26 cellular contexts compared by ENCODE assay signal in the genomic region with DNA sequence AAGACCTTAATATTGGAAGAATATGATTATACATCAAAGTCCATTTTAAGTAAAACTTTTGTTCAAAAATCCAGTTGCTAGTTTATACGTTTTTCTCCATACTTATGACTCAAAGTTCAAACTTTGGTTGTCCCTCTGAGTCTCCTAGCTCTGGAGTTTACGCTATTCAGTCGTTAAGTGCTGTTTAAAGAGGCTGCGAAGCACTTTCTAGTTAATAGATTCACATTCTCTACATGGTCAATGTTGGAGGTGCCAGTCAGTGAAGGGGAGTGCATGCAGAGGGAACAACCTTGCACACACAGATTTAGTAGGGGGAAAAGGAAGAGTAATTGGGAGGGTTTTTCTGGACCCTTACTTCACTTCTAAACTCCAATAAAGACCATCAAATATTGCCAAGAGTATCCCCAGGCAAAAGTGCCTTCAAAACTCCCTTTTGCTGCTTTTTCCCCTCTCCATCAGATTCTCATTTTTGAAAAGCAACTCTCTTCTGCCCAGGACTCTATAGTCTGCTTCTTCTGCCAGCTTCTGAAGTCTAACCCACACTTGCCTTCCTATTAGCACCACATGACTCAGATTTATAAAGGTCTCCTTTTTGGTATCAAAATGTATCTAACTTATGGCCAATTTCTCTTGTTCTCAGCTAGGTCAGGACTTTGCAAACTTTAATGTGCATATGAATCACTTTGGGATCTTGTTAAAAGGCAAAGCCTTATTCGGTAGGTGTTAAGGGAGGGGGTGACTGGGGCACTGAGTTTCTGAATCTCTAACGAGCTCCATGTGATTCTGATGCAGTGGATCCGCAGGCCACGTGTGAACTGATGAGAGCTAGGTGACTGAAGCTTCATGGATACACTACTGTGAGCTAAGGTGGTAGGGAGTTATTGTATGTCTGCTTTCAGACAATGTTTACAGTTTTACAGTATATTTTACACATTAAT.
DNase-seq lines count a peak whose midpoint lies in the region; ATAC-seq and TF ChIP-seq lines count a peak whose summit lies in the region.
"Had no signal": no experiment of that assay in that cellular context is flagged by ENCODE, and none has a peak within 500 bp of the region (broad histone marks: within the 10 kb centered on the region; RNA-seq: fewer than 3 reads in every experiment).

No MANE protein-coding gene starts in this region.

- no peaks in the 10 kb centered on the region for H3K27me3 ChIP-seq in CD8-positive, alpha-beta memory T cell (ENCODE audit: insufficient read depth, low read length, poor library complexity, severe bottlenecking)
- H3K27me3 ChIP-seq: ascending aorta, dorsolateral prefrontal cortex, heart right ventricle, Peyer's patch, thyroid gland had no signal

- POLR2A ChIA-PET in CD8-positive, alpha-beta memory T cell (lab: Charles Lee) = no interaction called here

- DNase-seq in activated T-cell treated with anti-CD3 and anti-CD28 coated beads, Interleukin-2, amount 50 U/mL, for 24 hours = no peak
- no peak for DNase-seq in activated T-cell treated with anti-CD3 and anti-CD28 coated beads, Interleukin-2, amount 50 U/mL, for 48 hours
- DNase-seq in CD8-positive, alpha-beta memory T cell = no peak
- DNase-seq in activated gamma-delta T cell (lab: John Stamatoyannopoulos, UW) = no peak
- DNase-seq in left ventricle myocardium superior = no peak
- no peak for DNase-seq in NCI-H1930 (lab: John Stamatoyannopoulos, UW)
- DNase-seq: activated effector memory CD4-positive, alpha-beta T cell treated with Interleukin-2 at 50 U/mL for 16 hours; dorsolateral prefrontal cortex; heart right ventricle; KBM-7; midbrain; MM.1S; NCI-H1436; NCI-H510A treated with DMSO at 0.1 percent for 48 hours; Peyer's patch; stimulated activated naive B cell treated with anti-CD40 and anti-IgM and Interleukin-4, amounts not matched to agents 10 μg/mL and 1 μg/mL and 100 μg/mL, for 72 hours; thyroid gland had no signal

- peaks cover 67% of the 10 kb centered on the region for H3K4me1 Mint-ChIP-seq in activated T-cell treated with anti-CD3 and anti-CD28 coated beads, Interleukin-2, amount 50 U/mL, for 24 hours (ENCODE audit: low read depth)
- H3K4me1 Mint-ChIP-seq in CD8-positive, alpha-beta memory T cell = peaks cover 41 to 45% (median 42%) of the 10 kb centered on the region in 3 donors
- peaks cover 65% of the 10 kb centered on the region for H3K4me1 Mint-ChIP-seq in activated naive CD8-positive, alpha-beta T cell (ENCODE audit: low read depth)
- peaks cover 16% of the 10 kb centered on the region for H3K4me1 Mint-ChIP-seq in nephron

- no peak for ATAC-seq in left ventricle myocardium superior
- ATAC-seq: HCT116; heart right ventricle; stimulated activated naive B cell treated with anti-CD40 and anti-IgM and Interleukin-4, amounts not matched to agents 10 μg/mL and 1 μg/mL and 100 μg/mL, for 72 hours had no signal

- intact Hi-C loops in left ventricle myocardium superior (cut with micrococcal nuclease) = no loop called here

- no peak overlapping the region for H3K27ac ChIP-seq in CD8-positive, alpha-beta memory T cell (ENCODE audit: low read depth, low read length)
- H3K27ac ChIP-seq: ascending aorta, C4-2B, dorsolateral prefrontal cortex, epithelial cell of prostate, heart right ventricle, Peyer's patch, prostate gland, thyroid gland had no signal

- H3K36me3 ChIP-seq in CD8-positive, alpha-beta memory T cell (ENCODE audit: insufficient read depth, low read length) = peaks cover 3% of the 10 kb centered on the region
- H3K36me3 ChIP-seq: ascending aorta, Peyer's patch, prostate gland, thyroid gland had no signal

- H3K27me3 Mint-ChIP-seq in activated T-cell treated with anti-CD3 and anti-CD28 coated beads, Interleukin-2, amount 50 U/mL, for 24 hours = no peaks in the 10 kb centered on the region
- no peaks in the 10 kb centered on the region for H3K27me3 Mint-ChIP-seq in CD8-positive, alpha-beta memory T cell
- no peaks in the 10 kb centered on the region for H3K27me3 Mint-ChIP-seq in activated naive CD8-positive, alpha-beta T cell
- no peaks in the 10 kb centered on the region for H3K27me3 Mint-ChIP-seq in nephron (ENCODE audit: low read depth)
- H3K27me3 Mint-ChIP-seq: stimulated activated naive B cell treated with anti-CD40 and anti-IgM and Interleukin-4, amounts not matched to agents 10 μg/mL and 1 μg/mL and 100 μg/mL, for 72 hours had no signal

- H3K4me3 ChIP-seq in CD8-positive, alpha-beta memory T cell (ENCODE audit: low read length) = no peak overlapping the region
- H3K4me3 ChIP-seq: ascending aorta, dorsolateral prefrontal cortex, heart right ventricle, Peyer's patch, prostate gland, thyroid gland had no signal

- no peaks in the 10 kb centered on the region for H3K9me3 ChIP-seq in CD8-positive, alpha-beta memory T cell (ENCODE audit: low read length)
- H3K9me3 ChIP-seq: ascending aorta, heart right ventricle, Peyer's patch, prostate gland, thyroid gland had no signal

- no peak overlapping the region for H3K4me3 Mint-ChIP-seq in activated T-cell treated with anti-CD3 and anti-CD28 coated beads, Interleukin-2, amount 50 U/mL, for 24 hours
- no peak overlapping the region for H3K4me3 Mint-ChIP-seq in CD8-positive, alpha-beta memory T cell
- H3K4me3 Mint-ChIP-seq in activated naive CD8-positive, alpha-beta T cell = no peak overlapping the region
- no peak overlapping the region for H3K4me3 Mint-ChIP-seq in nephron
- H3K4me3 Mint-ChIP-seq: neural crest cell; stimulated activated naive B cell treated with anti-CD40 and anti-IgM and Interleukin-4, amounts not matched to agents 10 μg/mL and 1 μg/mL and 100 μg/mL, for 72 hours; T-helper 1 cell treated with Interleukin-12 subunit alpha and Interleukin-12 subunit beta and Interleukin-4 antibody, amounts not matched to agents 30 μg/mL and 1 μg/mL, for 36 hours had no signal

- TF ChIP-seq CTCF in nephron (IDR thresholded peaks at IDR 0.05; ENCODE audit: unreplicated experiment in 3 of 3) = no peak

- H3K36me3 Mint-ChIP-seq in activated T-cell treated with anti-CD3 and anti-CD28 coated beads, Interleukin-2, amount 50 U/mL, for 24 hours (ENCODE audit: low read depth) = peaks cover 21% of the 10 kb centered on the region
- no peaks in the 10 kb centered on the region for H3K36me3 Mint-ChIP-seq in CD8-positive, alpha-beta memory T cell
- no peaks in the 10 kb centered on the region for H3K36me3 Mint-ChIP-seq in activated naive CD8-positive, alpha-beta T cell
- H3K36me3 Mint-ChIP-seq in nephron (ENCODE audit: low read depth) = no peaks in the 10 kb centered on the region

- H3K9me3 Mint-ChIP-seq in activated T-cell treated with anti-CD3 and anti-CD28 coated beads, Interleukin-2, amount 50 U/mL, for 24 hours = no peaks in the 10 kb centered on the region
- H3K9me3 Mint-ChIP-seq in CD8-positive, alpha-beta memory T cell = no peaks in the 10 kb centered on the region
- H3K9me3 Mint-ChIP-seq in activated naive CD8-positive, alpha-beta T cell (ENCODE audit: low read depth) = no peaks in the 10 kb centered on the region
- no peaks in the 10 kb centered on the region for H3K9me3 Mint-ChIP-seq in nephron
- H3K9me3 Mint-ChIP-seq: neural crest cell; stimulated activated naive B cell treated with anti-CD40 and anti-IgM and Interleukin-4, amounts not matched to agents 10 μg/mL and 1 μg/mL and 100 μg/mL, for 72 hours; T-helper 1 cell treated with Interleukin-12 subunit alpha and Interleukin-12 subunit beta and Interleukin-4 antibody, amounts not matched to agents 30 μg/mL and 1 μg/mL, for 36 hours had no signal

- H3K27ac Mint-ChIP-seq in activated T-cell treated with anti-CD3 and anti-CD28 coated beads, Interleukin-2, amount 50 U/mL, for 24 hours = peak overlapping the region; percentile 50
- H3K27ac Mint-ChIP-seq in CD8-positive, alpha-beta memory T cell = peak overlapping the region in 7 of 8 donors; percentile 16 to 83 (median 43)
- H3K27ac Mint-ChIP-seq in activated naive CD8-positive, alpha-beta T cell = peak overlapping the region; percentile 74
- peak overlapping the region in 2 of 3 experiments; percentile 1 to 49 for H3K27ac Mint-ChIP-seq in nephron
- H3K27ac Mint-ChIP-seq: stimulated activated naive B cell treated with anti-CD40 and anti-IgM and Interleukin-4, amounts not matched to agents 10 μg/mL and 1 μg/mL and 100 μg/mL, for 72 hours; T-helper 1 cell treated with Interleukin-12 subunit alpha and Interleukin-12 subunit beta and Interleukin-4 antibody, amounts not matched to agents 30 μg/mL and 1 μg/mL, for 36 hours had no signal

- peaks cover 25% of the 10 kb centered on the region for H3K4me1 ChIP-seq in CD8-positive, alpha-beta memory T cell (ENCODE audit: insufficient read depth, low read length)
- H3K4me1 ChIP-seq: prostate gland, thyroid gland had no signal

- CTCF ChIA-PET in CD8-positive, alpha-beta memory T cell (lab: Charles Lee) = interaction anchor here (0.8 to 1.9 kb wide), 3 partner anchors 35 to 323 kb away, joined by 3 to 5 read pairs (median 4); no protein-coding TSS in a partner anchor
